ENCODE assay signal across 26 cellular contexts in the genomic region with DNA sequence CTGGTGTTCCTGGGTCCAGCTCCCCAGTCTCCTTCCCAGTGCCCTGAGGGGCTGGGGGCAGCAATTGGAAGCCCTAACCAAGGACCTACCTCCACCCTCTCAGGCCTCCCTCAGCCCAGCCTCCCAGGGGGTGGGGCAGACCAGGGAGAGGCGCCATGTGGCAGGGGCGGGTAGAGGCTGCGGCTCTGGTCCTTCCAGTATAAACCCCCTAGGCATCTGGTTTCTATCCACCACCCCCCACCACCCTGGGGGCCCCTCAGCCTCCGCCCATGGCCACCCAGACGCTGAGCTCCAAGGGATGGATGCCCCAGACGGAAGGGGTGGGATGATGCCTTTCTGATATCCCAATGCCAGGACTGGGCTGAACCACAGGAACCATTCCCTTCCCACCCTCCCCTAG. TPM values are rescaled to one million over a fixed set of nuclear protein-coding genes. Genes with fewer than 3 reads are reported as not detected.
"Had no signal": no experiment of that assay in that cellular context is flagged by ENCODE, and none has a peak within 500 bp of the region (broad histone marks: within the 10 kb centered on the region; RNA-seq: fewer than 3 reads in every experiment).

No MANE protein-coding gene starts in this region.

- H3K27me3 ChIP-seq: neural progenitor cell had no signal

- ATAC-seq: activated naive CD4-positive, alpha-beta T cell treated with anti-CD3 and anti-CD28 coated beads, Interleukin-2, amount 50 U/mL, for 72 hours; activated T-helper 17 cell treated with anti-CD3 and anti-CD28 coated beads, Interleukin-2, amount 50 U/mL, for 72 hours; foreskin keratinocyte; left lung; naive thymus-derived CD8-positive, alpha-beta T cell had no signal

- H3K27ac ChIP-seq: foreskin keratinocyte, left lung, neural progenitor cell, spleen, tibial artery had no signal

- DNase-seq: activated CD8-positive, alpha-beta memory T cell treated with anti-CD3 and anti-CD28 coated beads for 24 hours; activated CD8-positive, alpha-beta memory T cell treated with anti-CD3 and anti-CD28 coated beads, Interleukin-2, amount 50 U/mL, for 4 hours; activated T-cell treated with anti-CD3 and anti-CD28 coated beads, Interleukin-2, amount 50 U/mL, for 24 hours; central memory CD4-positive, alpha-beta T cell; dermis blood vessel endothelial cell; effector CD8-positive, alpha-beta T cell; erythroblast; foreskin keratinocyte; kidney glomerular epithelial cell; left lung; naive thymus-derived CD8-positive, alpha-beta T cell; spleen; stimulated activated CD4-positive, alpha-beta T cell treated with anti-CD3 and anti-CD28 coated beads, Interleukin-4, amount 100 ng/mL, for 1 hour; stimulated activated naive CD4-positive, alpha-beta T cell treated with Interleukin-2 at 50 U/mL for 16 hours; substantia nigra; tibial artery had no signal

- H3K9ac ChIP-seq: neural progenitor cell had no signal

- H3K9me3 Mint-ChIP-seq: activated naive CD4-positive, alpha-beta T cell treated with anti-CD3 and anti-CD28 coated beads, Interleukin-2, amount 50 U/mL, for 72 hours; activated T-cell treated with anti-CD3 and anti-CD28 coated beads, Interleukin-2, amount 50 U/mL, for 24 hours; activated T-helper 17 cell treated with anti-CD3 and anti-CD28 coated beads, Interleukin-2, amount 50 U/mL, for 72 hours; naive thymus-derived CD8-positive, alpha-beta T cell; neural progenitor cell had no signal

- H3K4me1 ChIP-seq: foreskin keratinocyte, left lung, tibial artery had no signal

- H3K4me3 ChIP-seq: left lung, lung, neural progenitor cell, spleen, tibial artery had no signal

- H3K27ac Mint-ChIP-seq: activated naive CD4-positive, alpha-beta T cell treated with anti-CD3 and anti-CD28 coated beads, Interleukin-2, amount 50 U/mL, for 72 hours; activated T-cell treated with anti-CD3 and anti-CD28 coated beads, Interleukin-2, amount 50 U/mL, for 24 hours; activated T-helper 17 cell treated with anti-CD3 and anti-CD28 coated beads, Interleukin-2, amount 50 U/mL, for 72 hours; progenitor cell of endocrine pancreas had no signal

- H3K36me3 Mint-ChIP-seq: activated naive CD4-positive, alpha-beta T cell treated with anti-CD3 and anti-CD28 coated beads, Interleukin-2, amount 50 U/mL, for 72 hours; naive thymus-derived CD8-positive, alpha-beta T cell; neural progenitor cell had no signal

- H3K4me3 Mint-ChIP-seq: activated T-cell treated with anti-CD3 and anti-CD28 coated beads, Interleukin-2, amount 50 U/mL, for 24 hours; activated T-helper 17 cell treated with anti-CD3 and anti-CD28 coated beads, Interleukin-2, amount 50 U/mL, for 72 hours; neural progenitor cell had no signal

- H3K9me3 ChIP-seq: left lung, spleen, tibial artery had no signal

- H3K36me3 ChIP-seq: left lung, neural progenitor cell, spleen, tibial artery had no signal

RNA-seq across cellular contexts. Expression of a gene that starts 2.8 kb away (rescaled TPM):
- total RNA-seq: activated naive CD4-positive, alpha-beta T cell treated with anti-CD3 and anti-CD28 coated beads, Interleukin-2, amount 50 U/mL, for 72 hours; activated T-helper 17 cell treated with anti-CD3 and anti-CD28 coated beads, Interleukin-2, amount 50 U/mL, for 72 hours; astrocyte; dermis blood vessel endothelial cell; fibroblast of lung; foreskin keratinocyte; lung; naive thymus-derived CD8-positive, alpha-beta T cell; osteocyte; spleen; urinary bladder had no signal
- polyA plus RNA-seq: adipose tissue, fibroblast of lung, foreskin keratinocyte, lung, spleen, urinary bladder had no signal
